Comparison of ENCODE assay signal across 24 cellular contexts in the genomic region with DNA sequence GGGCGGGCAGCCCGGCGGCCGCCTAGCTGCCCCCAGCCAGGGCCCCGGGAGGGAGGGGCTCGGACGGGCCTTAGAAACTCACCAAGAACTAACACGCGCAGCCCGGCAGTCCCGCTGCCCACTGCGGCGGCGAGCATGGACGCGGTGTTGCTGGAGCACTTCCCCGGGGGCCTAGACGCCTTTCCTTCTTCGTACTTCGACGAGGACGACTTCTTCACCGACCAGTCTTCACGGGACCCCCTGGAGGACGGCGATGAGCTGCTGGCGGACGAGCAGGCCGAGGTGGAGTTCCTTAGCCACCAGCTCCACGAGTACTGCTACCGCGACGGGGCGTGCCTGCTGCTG. TPM values are rescaled to one million over a fixed set of nuclear protein-coding genes. Genes with fewer than 3 reads are reported as not detected.
DNase-seq lines count a peak whose midpoint lies in the region; ATAC-seq and TF ChIP-seq lines count a peak whose summit lies in the region.
"Had no signal": no experiment of that assay in that cellular context is flagged by ENCODE, and none has a peak within 500 bp of the region (broad histone marks: within the 10 kb centered on the region; RNA-seq: fewer than 3 reads in every experiment).

No MANE protein-coding gene starts in this region.

- TF ChIP-seq EP300 in suprapubic skin (IDR thresholded peaks at IDR 0.05), result no peak

- H3K9me3 ChIP-seq in left ventricle myocardium inferior (replicated peaks) (no peaks in the 10 kb centered on the region), suprapubic skin (no peaks in the 10 kb centered on the region)
- H3K9me3 ChIP-seq: lower lobe of right lung had no signal

- H2BK15ac ChIP-seq in mesendoderm (replicated peaks; ENCODE audit: low read depth), result no peak overlapping the region

- no peak overlapping the region for H3K56ac ChIP-seq in mesendoderm (ENCODE audit: low read length)

- peaks cover 25% of the 10 kb centered on the region for H3K4me1 ChIP-seq in left ventricle myocardium inferior
- no peaks in the 10 kb centered on the region for H3K4me1 ChIP-seq in mesendoderm (ENCODE audit: control insufficient read depth, low read depth, low read length)
- peaks cover 21% of the 10 kb centered on the region for H3K4me1 ChIP-seq in suprapubic skin
- H3K4me1 ChIP-seq: lower lobe of right lung had no signal

- H3K9ac ChIP-seq in mesendoderm (ENCODE audit: low read length), result no peak overlapping the region

- no peak overlapping the region for H2BK120ac ChIP-seq in mesendoderm (ENCODE audit: low read depth, low read length)

- no peaks in the 10 kb centered on the region for H3K79me2 ChIP-seq in mesendoderm (ENCODE audit: control insufficient read depth, insufficient read depth, low read length)

- no peak for ATAC-seq in left cardiac atrium
- no peak for ATAC-seq in left lobe of liver
- ATAC-seq: CD8-positive, alpha-beta T cell; HepG2; naive thymus-derived CD8-positive, alpha-beta T cell; T-helper 17 cell had no signal

- H3K27ac Mint-ChIP-seq in brain, result no peak overlapping the region
- no peak overlapping the region for H3K27ac Mint-ChIP-seq in activated T-cell treated with anti-CD3 and anti-CD28 coated beads, Interleukin-2, amount 50 U/mL, for 24 hours
- H3K27ac Mint-ChIP-seq: activated T-helper 2 cell treated with anti-CD3 and anti-CD28 coated beads, Interferon-gamma antibody, Interleukin-2, Interleukin-4, amounts not matched to agents 10 μg/mL and 5 μg/mL and 100 μg/mL, durations not matched to agents 14 hours and 24 hours and 36 hours; CD8-positive, alpha-beta T cell; naive thymus-derived CD8-positive, alpha-beta T cell; T-helper 17 cell had no signal

- no peak for DNase-seq in left ventricle myocardium inferior
- no peak for DNase-seq in left cardiac atrium
- DNase-seq in mesendoderm, result no peak
- DNase-seq in suprapubic skin (ENCODE audit: low spot score in 2 of 2), result no peak
- DNase-seq in activated T-cell treated with anti-CD3 and anti-CD28 coated beads, Interleukin-2, amount 50 U/mL, for 24 hours, result no peak
- no peak for DNase-seq in LoVo (ENCODE audit: low spot score)
- no peak for DNase-seq in left lobe of liver (ENCODE audit: low spot score)
- DNase-seq: activated CD4-positive, CD25-positive, alpha-beta regulatory T cell; CD8-positive, alpha-beta T cell; cerebellar nuclear complex; EL; lower lobe of right lung; naive thymus-derived CD8-positive, alpha-beta T cell; NCI-H187; NCI-H345; SHP77 treated with DMSO at 0.1 percent for 48 hours; stimulated activated CD4-positive, alpha-beta T cell treated with anti-CD3 and anti-CD28 coated beads, Interleukin-1b, Interleukin-23, amount 100 ng/mL, for 48 hours; T-helper 17 cell had no signal

- no peak overlapping the region for H2BK5ac ChIP-seq in mesendoderm (ENCODE audit: low read length)

- H3K27ac ChIP-seq in left ventricle myocardium inferior (replicated peaks) (no peak overlapping the region), mesendoderm (ENCODE audit: low read depth, low read length) (no peak overlapping the region), suprapubic skin (no peak overlapping the region)
- H3K27ac ChIP-seq: lower lobe of right lung had no signal

- H3K36me3 Mint-ChIP-seq in brain, result no peaks in the 10 kb centered on the region
- H3K36me3 Mint-ChIP-seq in activated T-cell treated with anti-CD3 and anti-CD28 coated beads, Interleukin-2, amount 50 U/mL, for 24 hours (ENCODE audit: low read depth), result no peaks in the 10 kb centered on the region
- H3K36me3 Mint-ChIP-seq: CD8-positive, alpha-beta T cell; naive thymus-derived CD8-positive, alpha-beta T cell had no signal

- H3K9me3 Mint-ChIP-seq in brain, result peaks cover 0 to 8% (median 4%) of the 10 kb centered on the region in 5 experiments
- no peaks in the 10 kb centered on the region for H3K9me3 Mint-ChIP-seq in activated T-cell treated with anti-CD3 and anti-CD28 coated beads, Interleukin-2, amount 50 U/mL, for 24 hours
- H3K9me3 Mint-ChIP-seq: activated T-helper 2 cell treated with anti-CD3 and anti-CD28 coated beads, Interferon-gamma antibody, Interleukin-2, Interleukin-4, amounts not matched to agents 10 μg/mL and 5 μg/mL and 100 μg/mL, durations not matched to agents 14 hours and 24 hours and 36 hours; CD8-positive, alpha-beta T cell; naive thymus-derived CD8-positive, alpha-beta T cell had no signal

- H3K4me1 Mint-ChIP-seq in brain, result peaks cover 27% of the 10 kb centered on the region
- peaks cover 4% of the 10 kb centered on the region for H3K4me1 Mint-ChIP-seq in activated T-cell treated with anti-CD3 and anti-CD28 coated beads, Interleukin-2, amount 50 U/mL, for 24 hours (ENCODE audit: low read depth)
- H3K4me1 Mint-ChIP-seq: T-helper 17 cell had no signal

- intact Hi-C loops in left ventricle myocardium inferior (cut with micrococcal nuclease) (no loop called here), left cardiac atrium (cut with DNase I) (no loop called here)

- no peak overlapping the region for H4K8ac ChIP-seq in mesendoderm (ENCODE audit: low read depth, low read length)

- peaks cover 100% of the 10 kb centered on the region for H3K27me3 ChIP-seq in left ventricle myocardium inferior (ENCODE audit: low read depth)
- H3K27me3 ChIP-seq in mesendoderm (ENCODE audit: insufficient read depth, low read length, poor library complexity), result peaks cover 93% of the 10 kb centered on the region
- H3K27me3 ChIP-seq in suprapubic skin, result peaks cover 100% of the 10 kb centered on the region

- no peak for TF ChIP-seq CTCF in left ventricle myocardium inferior (IDR thresholded peaks at IDR 0.05; ENCODE audit: borderline replicate concordance)
- TF ChIP-seq CTCF in brain (conservative IDR thresholded peaks at IDR 0.05), result no peak
- no peak for TF ChIP-seq CTCF in suprapubic skin (IDR thresholded peaks at IDR 0.05)

- H3K4me3 ChIP-seq in left ventricle myocardium inferior, result peak overlapping the region; percentile 35
- H3K4me3 ChIP-seq in mesendoderm (ENCODE audit: low read length), result no peak overlapping the region
- H3K4me3 ChIP-seq in suprapubic skin, result peak overlapping the region; percentile 23
- H3K4me3 ChIP-seq: lower lobe of right lung had no signal

- no peak overlapping the region for H2AK5ac ChIP-seq in mesendoderm (ENCODE audit: low read length)

- WGBS in mesendoderm (ENCODE audit: extremely low coverage, insufficient coverage, low lambda C conversion rate), result no CpG with 5 or more reads among the region's 34 CpGs
- WGBS in suprapubic skin, result 0% methylated on average over 5 of the region's 34 CpGs

- no peak overlapping the region for H3K18ac ChIP-seq in mesendoderm (ENCODE audit: low read length)

- peaks cover 94% of the 10 kb centered on the region for H3K27me3 Mint-ChIP-seq in brain
- H3K27me3 Mint-ChIP-seq in activated T-cell treated with anti-CD3 and anti-CD28 coated beads, Interleukin-2, amount 50 U/mL, for 24 hours, result peaks cover 85% of the 10 kb centered on the region

- no peak overlapping the region for H4K5ac ChIP-seq in mesendoderm (ENCODE audit: low read length)

- peak overlapping the region; percentile 45 for H3K23ac ChIP-seq in mesendoderm (ENCODE audit: low read length)

- H3K36me3 ChIP-seq in left ventricle myocardium inferior (no peaks in the 10 kb centered on the region), mesendoderm (ENCODE audit: control insufficient read depth, insufficient read depth, low read length) (no peaks in the 10 kb centered on the region), suprapubic skin (no peaks in the 10 kb centered on the region)
- H3K36me3 ChIP-seq: lower lobe of right lung had no signal

- no peaks in the 10 kb centered on the region for H3K79me1 ChIP-seq in mesendoderm (ENCODE audit: low read length)

- no peak for TF ChIP-seq POLR2A in suprapubic skin (IDR thresholded peaks at IDR 0.05)

- peak overlapping the region; percentile 18 for H3K4me2 ChIP-seq in mesendoderm (ENCODE audit: low read length)

- peak overlapping the region; percentile 73 to 83 (median 77) for H3K4me3 Mint-ChIP-seq in brain
- H3K4me3 Mint-ChIP-seq in activated T-cell treated with anti-CD3 and anti-CD28 coated beads, Interleukin-2, amount 50 U/mL, for 24 hours, result no peak overlapping the region
- H3K4me3 Mint-ChIP-seq: CD8-positive, alpha-beta T cell; T-helper 17 cell had no signal

- no peak overlapping the region for H3K4ac ChIP-seq in mesendoderm (ENCODE audit: low read depth, low read length)

RNA-seq across cellular contexts. Expression of gene PTF1A, which starts 0.3 kb away (rescaled TPM):
- total RNA-seq in left ventricle myocardium inferior, result not detected
- total RNA-seq in left cardiac atrium, result not detected
- polyA plus RNA-seq in brain (ENCODE audit: insufficient read depth, low read depth, low replicate concordance), result not detected
- 0.08 TPM for polyA plus RNA-seq in mesendoderm (2013, experiment 1 of 2)
- polyA plus RNA-seq in mesendoderm (2013, experiment 2 of 2), result not detected
- total RNA-seq in suprapubic skin, result not detected
- total RNA-seq in left lobe of liver, result not detected
- total RNA-seq: activated CD8-positive, alpha-beta memory T cell treated with anti-CD3 and anti-CD28 coated beads for 36 hours; activated T-helper 2 cell treated with anti-CD3 and anti-CD28 coated beads, Interferon-gamma antibody, Interleukin-2, Interleukin-4, amounts not matched to agents 10 μg/mL and 5 μg/mL and 100 μg/mL, durations not matched to agents 14 hours and 24 hours and 36 hours; CD8-positive, alpha-beta T cell; HepG2; lower lobe of right lung; MCF 10A; naive thymus-derived CD8-positive, alpha-beta T cell; T-helper 17 cell; temporal lobe had no signal
- polyA plus RNA-seq: HepG2; naive thymus-derived CD8-positive, alpha-beta T cell had no signal
